In the genomic region with DNA sequence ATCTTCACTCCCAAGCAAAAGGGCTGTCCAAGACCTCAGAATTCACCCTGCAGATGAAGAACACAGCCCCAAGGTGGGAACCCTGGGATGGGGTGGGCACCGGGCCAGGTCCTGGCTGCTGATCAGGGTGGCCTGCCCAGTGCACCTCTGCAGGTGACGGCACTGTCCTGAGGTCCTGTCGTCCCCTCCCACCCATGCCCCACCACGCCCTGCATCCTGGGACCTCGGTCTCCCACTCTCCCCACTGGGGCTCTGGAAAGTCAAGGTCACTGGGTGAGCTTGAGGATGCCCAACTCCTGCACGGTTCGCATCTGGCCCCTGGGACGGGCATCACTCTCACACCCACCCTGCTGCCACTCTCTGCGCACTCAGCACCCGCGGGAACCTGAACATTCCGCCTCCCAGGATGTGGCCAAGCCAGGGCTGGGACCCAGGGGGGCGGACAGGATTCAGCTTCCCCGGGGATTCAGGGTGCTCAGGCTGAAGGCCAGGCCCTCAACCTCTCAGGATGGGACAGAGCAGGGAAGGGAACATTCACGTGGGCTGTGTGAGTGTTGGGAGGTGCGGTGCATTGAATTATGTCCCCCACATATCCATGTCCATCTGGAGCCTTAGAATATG, we compare ENCODE assay signal across 26 cellular contexts.
DNase-seq lines count a peak whose midpoint lies in the region; ATAC-seq, FAIRE-seq and TF ChIP-seq lines count a peak whose summit lies in the region.
"Had no signal": no experiment of that assay in that cellular context is flagged by ENCODE, and none has a peak within 500 bp of the region (broad histone marks: within the 10 kb centered on the region; RNA-seq: fewer than 3 reads in every experiment).

No MANE protein-coding gene starts in this region.

- H3K27ac ChIP-seq in left ventricle myocardium inferior (replicated peaks) (no peak overlapping the region), heart right ventricle (no peak overlapping the region), endodermal cell (ENCODE audit: low read depth, low read length) (no peak overlapping the region)
- H3K27ac ChIP-seq: brain microvascular endothelial cell, SJSA1, vagina had no signal

- ATAC-seq in heart right ventricle: no peak
- ATAC-seq in sciatic nerve: peak; percentile 27
- no peak for ATAC-seq in GM21723 (IDR thresholded peaks at IDR 0.05; ENCODE audit: unreplicated experiment)
- ATAC-seq: activated naive CD4-positive, alpha-beta T cell treated with anti-CD3 and anti-CD28 coated beads, Interleukin-2, amount 50 U/mL, for 72 hours; left ventricle myocardium superior; naive thymus-derived CD4-positive, alpha-beta T cell; stimulated activated effector memory CD8-positive, alpha-beta T cell treated with anti-CD3 and anti-CD28 coated beads, Interleukin-12 subunit alpha, Interleukin-12 subunit beta, amount 100 ng/mL, for 72 hours had no signal

- H3K4me3 ChIP-seq in left ventricle myocardium inferior (no peak overlapping the region), heart right ventricle (no peak overlapping the region), endodermal cell (ENCODE audit: low read length) (no peak overlapping the region)
- H3K4me3 ChIP-seq: SJSA1, vagina had no signal

- no peak for TF ChIP-seq CTCF in left ventricle myocardium inferior (IDR thresholded peaks at IDR 0.05; ENCODE audit: borderline replicate concordance)
- TF ChIP-seq CTCF in heart right ventricle (IDR thresholded peaks at IDR 0.05): no peak
- no peak for TF ChIP-seq CTCF in endodermal cell (conservative IDR thresholded peaks at IDR 0.05)

- H3K36me3 Mint-ChIP-seq in endodermal cell (ENCODE audit: low read depth): no peaks in the 10 kb centered on the region
- H3K36me3 Mint-ChIP-seq: immature natural killer cell; stimulated activated effector memory CD8-positive, alpha-beta T cell treated with anti-CD3 and anti-CD28 coated beads, Interleukin-12 subunit alpha, Interleukin-12 subunit beta, amount 100 ng/mL, for 72 hours had no signal

- peaks cover 24% of the 10 kb centered on the region for H3K9me3 ChIP-seq in left ventricle myocardium inferior (replicated peaks)
- peaks cover 0 to 28% (median 15%) of the 10 kb centered on the region in 11 donors for H3K9me3 ChIP-seq in heart right ventricle
- peaks cover 13% of the 10 kb centered on the region for H3K9me3 ChIP-seq in endodermal cell (ENCODE audit: control insufficient read depth, low read length)
- H3K9me3 ChIP-seq: SJSA1, vagina had no signal

- 75 to 81% methylated on average over 16 of the region's 16 CpGs for WGBS in heart right ventricle, 2 donors
- 87 to 100% methylated on average over 3 to 16 of the region's 16 CpGs for WGBS in endodermal cell (ENCODE audit: insufficient coverage in 1 of 2, insufficient read length in 1 of 2), 2 experiments

- H3K27me3 Mint-ChIP-seq in endodermal cell (ENCODE audit: insufficient read depth): peaks cover 6% of the 10 kb centered on the region
- H3K27me3 Mint-ChIP-seq: activated B cell treated with CpG ODN at 0.5 μM for 24 hours had no signal

- H3K4me3 Mint-ChIP-seq in endodermal cell: no peak overlapping the region
- H3K4me3 Mint-ChIP-seq: activated B cell treated with CpG ODN at 0.5 μM for 24 hours; immature natural killer cell; naive thymus-derived CD4-positive, alpha-beta T cell; stimulated activated effector memory CD8-positive, alpha-beta T cell treated with anti-CD3 and anti-CD28 coated beads, Interleukin-12 subunit alpha, Interleukin-12 subunit beta, amount 100 ng/mL, for 72 hours had no signal

- peaks cover 71% of the 10 kb centered on the region for H3K27me3 ChIP-seq in left ventricle myocardium inferior (ENCODE audit: low read depth)
- H3K27me3 ChIP-seq in heart right ventricle: peaks cover 0 to 58% (median 34%) of the 10 kb centered on the region in 7 donors
- no peaks in the 10 kb centered on the region for H3K27me3 ChIP-seq in endodermal cell (ENCODE audit: control insufficient read depth, insufficient read depth, low read length, poor library complexity, severe bottlenecking)
- H3K27me3 ChIP-seq: SJSA1, vagina had no signal

- DNase-seq in left ventricle myocardium inferior: peak; percentile 6
- no peak for DNase-seq in heart right ventricle
- peak; percentile 12 for DNase-seq in endodermal cell
- DNase-seq in sciatic nerve (ENCODE audit: low spot score): peak; percentile 45
- no peak for DNase-seq in frontal cortex (ENCODE audit: low spot score in 2 of 2)
- no peak for DNase-seq in DMS53 (lab: John Stamatoyannopoulos, UW)
- DNase-seq: activated B cell treated with CpG ODN at 0.5 μM for 24 hours; activated CD4-positive, alpha-beta T cell treated with anti-CD3 and anti-CD28 coated beads, Interleukin-2, amount 50 U/mL, for 48 hours; amygdala; brain microvascular endothelial cell; hippocampal formation; immature natural killer cell; left ventricle myocardium superior; naive thymus-derived CD4-positive, alpha-beta T cell; NCI-H187; NCI-H2171 treated with DMSO at 0.1 percent for 48 hours; NCI-H510A treated with DMSO at 0.1 percent for 48 hours; occipital lobe; T-helper 1 cell had no signal

- H3K4me1 Mint-ChIP-seq in endodermal cell: no peaks in the 10 kb centered on the region
- H3K4me1 Mint-ChIP-seq: activated B cell treated with CpG ODN at 0.5 μM for 24 hours; immature natural killer cell; naive thymus-derived CD4-positive, alpha-beta T cell; stimulated activated effector memory CD8-positive, alpha-beta T cell treated with anti-CD3 and anti-CD28 coated beads, Interleukin-12 subunit alpha, Interleukin-12 subunit beta, amount 100 ng/mL, for 72 hours had no signal

- no peak for FAIRE-seq in frontal cortex (lab: Jason Lieb, UNC)
- FAIRE-seq: GM18507, GM19239 had no signal

- no peaks in the 10 kb centered on the region for H3K4me1 ChIP-seq in left ventricle myocardium inferior
- no peaks in the 10 kb centered on the region for H3K4me1 ChIP-seq in heart right ventricle
- H3K4me1 ChIP-seq in endodermal cell (ENCODE audit: control insufficient read depth, insufficient read depth, low read length): no peaks in the 10 kb centered on the region
- H3K4me1 ChIP-seq: SJSA1, vagina had no signal

- H3K36me3 ChIP-seq in left ventricle myocardium inferior (no peaks in the 10 kb centered on the region), heart right ventricle (no peaks in the 10 kb centered on the region), endodermal cell (ENCODE audit: control insufficient read depth, insufficient read depth, low read length) (no peaks in the 10 kb centered on the region)
- H3K36me3 ChIP-seq: brain microvascular endothelial cell, SJSA1, vagina had no signal

- intact Hi-C loops in left ventricle myocardium inferior (cut with micrococcal nuclease): no loop called here
- intact Hi-C loops in heart right ventricle (cut with DNase I): no loop called here
- intact Hi-C loops in sciatic nerve (cut with DNase I): no loop called here

- no peak overlapping the region for H3K9ac ChIP-seq in endodermal cell (ENCODE audit: extremely low read depth, low read length, poor library complexity, severe bottlenecking)

- peaks cover 17% of the 10 kb centered on the region for H3K9me3 Mint-ChIP-seq in endodermal cell

- no peak overlapping the region for H3K27ac Mint-ChIP-seq in endodermal cell
- H3K27ac Mint-ChIP-seq: activated B cell treated with CpG ODN at 0.5 μM for 24 hours; activated naive CD4-positive, alpha-beta T cell treated with anti-CD3 and anti-CD28 coated beads, Interleukin-2, amount 50 U/mL, for 72 hours; immature natural killer cell; naive thymus-derived CD4-positive, alpha-beta T cell; stimulated activated effector memory CD8-positive, alpha-beta T cell treated with anti-CD3 and anti-CD28 coated beads, Interleukin-12 subunit alpha, Interleukin-12 subunit beta, amount 100 ng/mL, for 72 hours had no signal

Comparison
In these comparisons a context has a peak if more than half of its experiments do, and no peak if none do; other contexts are left out.
1. DNase-seq: peak in left ventricle myocardium inferior (single experiment), endodermal cell (single experiment) and sciatic nerve (single experiment); none in heart right ventricle (0 of 2), frontal cortex (0 of 2) and DMS53 (single experiment).